ENCODE assay signal across 1 cellular context in the genomic region with DNA sequence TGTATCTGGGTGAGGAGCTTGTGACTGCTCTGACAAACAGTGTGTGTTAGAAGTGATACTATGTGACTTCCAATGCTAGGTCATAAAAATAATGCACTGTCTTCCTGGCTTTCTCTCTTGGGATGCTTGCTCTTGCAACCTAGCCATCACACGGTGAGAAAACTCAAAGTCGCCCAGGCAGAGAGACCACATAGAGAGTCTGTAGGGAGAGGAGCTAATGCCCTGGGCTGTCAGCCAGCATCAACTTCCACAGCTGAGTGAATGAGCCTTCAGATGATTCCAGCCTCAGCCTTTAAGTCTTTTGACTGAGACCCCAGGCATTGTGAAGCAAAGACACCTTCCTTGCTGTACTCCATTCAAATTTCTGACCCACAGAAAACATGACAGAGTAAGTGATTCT.
TF ChIP-seq lines count a peak whose summit lies in the region.

No MANE protein-coding gene starts in this region.

TF ChIP-seq in SK-N-SH treated with all-trans-retinoic acid at 6 μM for 48 hours, 23 proteins besides CTCF, POLR2A, EP300 and RAD21 (continued from another document):
- TF ChIP-seq, protein P1, sequence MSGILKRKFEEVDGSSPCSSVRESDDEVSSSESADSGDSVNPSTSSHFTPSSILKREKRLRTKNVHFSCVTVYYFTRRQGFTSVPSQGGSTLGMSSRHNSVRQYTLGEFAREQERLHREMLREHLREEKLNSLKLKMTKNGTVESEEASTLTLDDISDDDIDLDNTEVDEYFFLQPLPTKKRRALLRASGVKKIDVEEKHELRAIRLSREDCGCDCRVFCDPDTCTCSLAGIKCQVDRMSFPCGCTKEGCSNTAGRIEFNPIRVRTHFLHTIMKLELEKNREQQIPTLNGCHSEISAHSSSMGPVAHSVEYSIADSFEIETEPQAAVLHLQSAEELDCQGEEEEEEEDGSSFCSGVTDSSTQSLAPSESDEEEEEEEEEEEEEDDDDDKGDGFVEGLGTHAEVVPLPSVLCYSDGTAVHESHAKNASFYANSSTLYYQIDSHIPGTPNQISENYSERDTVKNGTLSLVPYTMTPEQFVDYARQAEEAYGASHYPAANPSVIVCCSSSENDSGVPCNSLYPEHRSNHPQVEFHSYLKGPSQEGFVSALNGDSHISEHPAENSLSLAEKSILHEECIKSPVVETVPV (CRISPR knock-in tag; IDR thresholded peaks at IDR 0.05) = no peak
- no peak for TF ChIP-seq TOX (CRISPR knock-in tag; IDR thresholded peaks at IDR 0.05; ENCODE audit: borderline replicate concordance)
- no peak for TF ChIP-seq GLIS3 (CRISPR knock-in tag; IDR thresholded peaks at IDR 0.05)
- TF ChIP-seq BACH2 (CRISPR knock-in tag; IDR thresholded peaks at IDR 0.05; ENCODE audit: borderline replicate concordance) = no peak
- no peak for TF ChIP-seq ESRRG (CRISPR knock-in tag; IDR thresholded peaks at IDR 0.05)
- no peak for TF ChIP-seq ZFP3 (CRISPR knock-in tag; IDR thresholded peaks at IDR 0.05)
- TF ChIP-seq, protein P2, sequence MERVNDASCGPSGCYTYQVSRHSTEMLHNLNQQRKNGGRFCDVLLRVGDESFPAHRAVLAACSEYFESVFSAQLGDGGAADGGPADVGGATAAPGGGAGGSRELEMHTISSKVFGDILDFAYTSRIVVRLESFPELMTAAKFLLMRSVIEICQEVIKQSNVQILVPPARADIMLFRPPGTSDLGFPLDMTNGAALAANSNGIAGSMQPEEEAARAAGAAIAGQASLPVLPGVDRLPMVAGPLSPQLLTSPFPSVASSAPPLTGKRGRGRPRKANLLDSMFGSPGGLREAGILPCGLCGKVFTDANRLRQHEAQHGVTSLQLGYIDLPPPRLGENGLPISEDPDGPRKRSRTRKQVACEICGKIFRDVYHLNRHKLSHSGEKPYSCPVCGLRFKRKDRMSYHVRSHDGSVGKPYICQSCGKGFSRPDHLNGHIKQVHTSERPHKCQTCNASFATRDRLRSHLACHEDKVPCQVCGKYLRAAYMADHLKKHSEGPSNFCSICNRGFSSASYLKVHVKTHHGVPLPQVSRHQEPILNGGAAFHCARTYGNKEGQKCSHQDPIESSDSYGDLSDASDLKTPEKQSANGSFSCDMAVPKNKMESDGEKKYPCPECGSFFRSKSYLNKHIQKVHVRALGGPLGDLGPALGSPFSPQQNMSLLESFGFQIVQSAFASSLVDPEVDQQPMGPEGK (CRISPR knock-in tag; IDR thresholded peaks at IDR 0.05; ENCODE audit: borderline replicate concordance) = no peak
